Comparison of ENCODE assay signal across 12 cellular contexts in the genomic region with DNA sequence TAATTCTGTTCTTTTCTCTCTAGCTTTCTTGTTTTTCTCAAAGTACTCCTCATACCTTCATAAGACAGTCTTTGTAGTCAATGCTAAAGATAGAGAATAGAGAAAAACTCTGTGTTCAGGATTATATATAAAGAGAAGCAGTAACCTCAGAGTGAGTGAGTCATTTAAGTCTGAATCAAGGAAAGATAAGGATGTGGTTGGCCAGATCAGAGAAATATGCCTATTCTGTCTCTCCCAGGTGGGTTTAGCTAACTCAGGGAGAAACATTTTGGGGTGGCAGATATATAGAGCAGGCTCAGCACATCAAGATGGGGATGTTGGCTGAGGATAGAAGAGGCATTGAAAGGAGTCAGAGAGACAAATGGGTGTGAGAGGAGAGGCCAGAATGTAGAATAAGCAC. TPM values are rescaled to one million over a fixed set of nuclear protein-coding genes. Genes with fewer than 3 reads are reported as not detected.
DNase-seq lines count a peak whose midpoint lies in the region; ATAC-seq and TF ChIP-seq lines count a peak whose summit lies in the region.
"Had no signal": no experiment of that assay in that cellular context is flagged by ENCODE, and none has a peak within 500 bp of the region (broad histone marks: within the 10 kb centered on the region; RNA-seq: fewer than 3 reads in every experiment).

No MANE protein-coding gene starts in this region.

- H2AFZ ChIP-seq in DND-41 (ENCODE audit: low read depth, low read length) = no peak overlapping the region

- peaks cover 9% of the 10 kb centered on the region; the same call in 1 of the 2 replicates for H3K79me2 ChIP-seq in DND-41 (ENCODE audit: insufficient read depth, low read length)

- H3K36me3 Mint-ChIP-seq in activated T-helper 1 cell treated with anti-CD3 and anti-CD28 coated beads, Interleukin-12 subunit alpha, Interleukin-12 subunit beta, Interleukin-2, Interleukin-4 antibody, amounts not matched to agents 30 ng/mL and 10 ng/mL and 1 ng/mL, durations not matched to agents 14 hours and 24 hours and 36 hours (ENCODE audit: low read depth) = peaks cover 4% of the 10 kb centered on the region
- H3K36me3 Mint-ChIP-seq in Calu3 (ENCODE audit: insufficient read depth, unreplicated experiment) = peaks cover 5% of the 10 kb centered on the region
- H3K36me3 Mint-ChIP-seq: natural killer cell had no signal

- CTCF ChIA-PET in Calu3 (lab: Charles Lee) = no interaction called here

- no peak overlapping the region for H3K4me2 ChIP-seq in DND-41 (ENCODE audit: insufficient read depth, low read length)
- H3K4me2 ChIP-seq: BLaER1, KMS-11 had no signal

- intact Hi-C loops in activated T-helper 1 cell treated with anti-CD3 and anti-CD28 coated beads, Interleukin-12 subunit alpha, Interleukin-12 subunit beta, Interleukin-2, Interleukin-4 antibody, amounts not matched to agents 30 ng/mL and 10 ng/mL and 1 ng/mL, durations not matched to agents 14 hours and 24 hours and 36 hours (cut with micrococcal nuclease) = loop anchor here (2.0 kb wide), 1 partner anchor 31 kb away; the partner anchor contains the start of genes GTF2E1 and RABL3
- intact Hi-C loops in Calu3 (cut with micrococcal nuclease; ENCODE audit: unreplicated experiment) = no loop called here

- no peak overlapping the region for H3K9ac ChIP-seq in DND-41 (ENCODE audit: low read depth, low read length)
- H3K9ac ChIP-seq: BLaER1, KMS-11 had no signal

- no peak for TF ChIP-seq CTCF in DND-41 (IDR thresholded peaks at IDR 0.05; ENCODE audit: borderline replicate concordance, extremely low read depth, low read length, poor library complexity, severe bottlenecking)
- no peak for TF ChIP-seq CTCF in Calu3 (IDR thresholded peaks at IDR 0.05; ENCODE audit: unreplicated experiment)

- peaks cover 11% of the 10 kb centered on the region for H3K4me1 Mint-ChIP-seq in activated T-helper 1 cell treated with anti-CD3 and anti-CD28 coated beads, Interleukin-12 subunit alpha, Interleukin-12 subunit beta, Interleukin-2, Interleukin-4 antibody, amounts not matched to agents 30 ng/mL and 10 ng/mL and 1 ng/mL, durations not matched to agents 14 hours and 24 hours and 36 hours (ENCODE audit: low read depth)
- H3K4me1 Mint-ChIP-seq in Calu3 (ENCODE audit: low read depth, unreplicated experiment) = no peaks in the 10 kb centered on the region

- H4K20me1 ChIP-seq in DND-41 (ENCODE audit: insufficient read depth, low read length) = peaks cover 3% of the 10 kb centered on the region; the same call in 1 of the 2 replicates
- H4K20me1 ChIP-seq: BLaER1 had no signal

- no peak overlapping the region for H3K4me3 Mint-ChIP-seq in activated T-helper 1 cell treated with anti-CD3 and anti-CD28 coated beads, Interleukin-12 subunit alpha, Interleukin-12 subunit beta, Interleukin-2, Interleukin-4 antibody, amounts not matched to agents 30 ng/mL and 10 ng/mL and 1 ng/mL, durations not matched to agents 14 hours and 24 hours and 36 hours
- no peak overlapping the region for H3K4me3 Mint-ChIP-seq in Calu3 (ENCODE audit: low read depth, unreplicated experiment)
- H3K4me3 Mint-ChIP-seq: natural killer cell had no signal

- no peak overlapping the region for H3K27ac ChIP-seq in DND-41 (ENCODE audit: low read length)
- H3K27ac ChIP-seq: BLaER1, KMS-11, vagina had no signal

- no peak for DNase-seq in DND-41
- peak; percentile 11 for DNase-seq in activated T-helper 1 cell treated with anti-CD3 and anti-CD28 coated beads, Interleukin-12 subunit alpha, Interleukin-12 subunit beta, Interleukin-2, Interleukin-4 antibody, amounts not matched to agents 30 ng/mL and 10 ng/mL and 1 ng/mL, durations not matched to agents 14 hours and 24 hours and 36 hours (ENCODE audit: low spot score)
- DNase-seq in NCI-H2107 (lab: John Stamatoyannopoulos, UW) = no peak
- no peak for DNase-seq in Calu3
- DNase-seq in SIG-M5 treated with dmso at 0.1 percent for 504 hours (lab: John Stamatoyannopoulos, UW; ENCODE audit: unreplicated experiment) = no peak
- DNase-seq: natural killer cell had no signal

- H3K27me3 ChIP-seq in DND-41 (ENCODE audit: insufficient read depth, low read length, poor library complexity) = no peaks in the 10 kb centered on the region
- H3K27me3 ChIP-seq: BLaER1, vagina had no signal

- H3K4me1 ChIP-seq in DND-41 (ENCODE audit: insufficient read depth, low read length) = no peaks in the 10 kb centered on the region
- H3K4me1 ChIP-seq: BLaER1, vagina had no signal

- H3K9me3 ChIP-seq in DND-41 (ENCODE audit: insufficient read depth, low read length, severe bottlenecking) = no peaks in the 10 kb centered on the region
- H3K9me3 ChIP-seq: BLaER1, vagina had no signal

- ATAC-seq in DND-41 (ENCODE audit: insufficient read depth, low read depth) (peak; percentile 64), GM21360 (IDR thresholded peaks at IDR 0.05; ENCODE audit: unreplicated experiment) (peak; percentile 76), HG03095 (IDR thresholded peaks at IDR 0.05; ENCODE audit: unreplicated experiment) (peak; percentile 75), GM19324 (IDR thresholded peaks at IDR 0.05; ENCODE audit: low FRiP score, unreplicated experiment) (no peak)
- ATAC-seq: natural killer cell had no signal

- peaks cover 53% of the 10 kb centered on the region for H3K36me3 ChIP-seq in DND-41 (ENCODE audit: insufficient read depth, low read length)

- no peaks in the 10 kb centered on the region for H3K9me3 Mint-ChIP-seq in activated T-helper 1 cell treated with anti-CD3 and anti-CD28 coated beads, Interleukin-12 subunit alpha, Interleukin-12 subunit beta, Interleukin-2, Interleukin-4 antibody, amounts not matched to agents 30 ng/mL and 10 ng/mL and 1 ng/mL, durations not matched to agents 14 hours and 24 hours and 36 hours
- no peaks in the 10 kb centered on the region for H3K9me3 Mint-ChIP-seq in Calu3 (ENCODE audit: low read depth, unreplicated experiment)
- H3K9me3 Mint-ChIP-seq: natural killer cell had no signal

- no peak overlapping the region for H3K4me3 ChIP-seq in DND-41 (ENCODE audit: low read depth in 1 of 2, low read length in 2 of 2)
- H3K4me3 ChIP-seq: BLaER1, vagina had no signal

- no TSS peak for BruUV-seq in Calu3 (replicated peaks; lab: Mats Ljungman, UMichigan)

- no peak overlapping the region for H3K27ac Mint-ChIP-seq in activated T-helper 1 cell treated with anti-CD3 and anti-CD28 coated beads, Interleukin-12 subunit alpha, Interleukin-12 subunit beta, Interleukin-2, Interleukin-4 antibody, amounts not matched to agents 30 ng/mL and 10 ng/mL and 1 ng/mL, durations not matched to agents 14 hours and 24 hours and 36 hours
- no peak overlapping the region for H3K27ac Mint-ChIP-seq in Calu3 (ENCODE audit: unreplicated experiment)
- H3K27ac Mint-ChIP-seq: natural killer cell had no signal

- H3K27me3 Mint-ChIP-seq in activated T-helper 1 cell treated with anti-CD3 and anti-CD28 coated beads, Interleukin-12 subunit alpha, Interleukin-12 subunit beta, Interleukin-2, Interleukin-4 antibody, amounts not matched to agents 30 ng/mL and 10 ng/mL and 1 ng/mL, durations not matched to agents 14 hours and 24 hours and 36 hours (ENCODE audit: insufficient read depth) = no peaks in the 10 kb centered on the region
- H3K27me3 Mint-ChIP-seq in Calu3 (ENCODE audit: unreplicated experiment) = no peaks in the 10 kb centered on the region

RNA-seq across cellular contexts. Expression of gene GTF2E1, which starts 31.4 kb away (rescaled TPM):
- total RNA-seq in activated T-helper 1 cell treated with anti-CD3 and anti-CD28 coated beads, Interleukin-12 subunit alpha, Interleukin-12 subunit beta, Interleukin-2, Interleukin-4 antibody, amounts not matched to agents 30 ng/mL and 10 ng/mL and 1 ng/mL, durations not matched to agents 14 hours and 24 hours and 36 hours = 25.3 and 29.2 TPM in 2 replicates
- total RNA-seq in Calu3 (2022) = 22.9 and 26.1 TPM in 2 replicates

RNA-seq across cellular contexts. Expression of gene RABL3, which starts 31.6 kb away (rescaled TPM):
- 24.3 and 25.6 TPM in 2 replicates for total RNA-seq in activated T-helper 1 cell treated with anti-CD3 and anti-CD28 coated beads, Interleukin-12 subunit alpha, Interleukin-12 subunit beta, Interleukin-2, Interleukin-4 antibody, amounts not matched to agents 30 ng/mL and 10 ng/mL and 1 ng/mL, durations not matched to agents 14 hours and 24 hours and 36 hours
- 14.6 and 16.9 TPM in 2 replicates for total RNA-seq in Calu3 (2022)
